ENCODE assay signal across 18 cellular contexts in the genomic region with DNA sequence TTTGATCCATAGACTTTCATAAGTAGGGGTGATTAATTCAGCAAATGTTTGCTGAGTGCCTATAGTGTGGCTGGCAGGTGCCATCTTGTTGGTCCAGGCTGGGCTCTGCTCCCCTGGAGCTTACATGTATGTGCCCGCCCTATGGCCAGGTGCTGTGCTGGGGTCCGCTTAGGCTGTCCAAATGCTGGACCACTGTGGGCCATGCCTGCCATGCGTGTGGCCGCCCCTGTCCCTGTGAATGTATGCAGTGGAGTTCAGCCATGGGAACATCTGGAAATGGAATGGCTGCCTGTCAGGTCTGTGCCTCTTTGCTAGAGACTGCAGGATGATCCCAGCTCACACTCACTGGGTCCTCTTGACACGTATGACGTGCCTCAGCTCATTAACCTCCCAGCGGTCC.
"Had no signal": no experiment of that assay in that cellular context is flagged by ENCODE, and none has a peak within 500 bp of the region (broad histone marks: within the 10 kb centered on the region; RNA-seq: fewer than 3 reads in every experiment).

No MANE protein-coding gene starts in this region.

- ATAC-seq: gastroesophageal sphincter, left cardiac atrium, left ventricle myocardium superior, right cardiac atrium had no signal

- H3K4me1 ChIP-seq: esophagus squamous epithelium, gastroesophageal sphincter, tibial artery had no signal

- H3K27ac ChIP-seq: esophagus squamous epithelium, gastroesophageal sphincter, tibial artery had no signal

- H3K36me3 ChIP-seq: esophagus squamous epithelium, gastroesophageal sphincter, tibial artery had no signal

- H3K4me3 Mint-ChIP-seq: dendritic cell treated with granulocyte-macrophage colony-stimulating factor and Interleukin-4, amounts not matched to agents 40 ng/mL and 50 ng/mL, for 4 days; immature natural killer cell; naive B cell had no signal

- DNase-seq: cerebellar nuclear complex; esophagus squamous epithelium; foreskin fibroblast; glutamatergic neuron; immature natural killer cell; kidney; left cardiac atrium; left ventricle myocardium superior; mesenchymal stem cell; naive B cell; right cardiac atrium; small intestine; stimulated activated CD4-positive, alpha-beta T cell treated with anti-CD3 and anti-CD28 coated beads, Interleukin-2, amount 100 ng/mL, for 48 hours; stimulated activated naive CD4-positive, alpha-beta T cell treated with Interleukin-2 at 50 U/mL for 16 hours; tibial artery had no signal

- H3K4me3 ChIP-seq: esophagus squamous epithelium, gastroesophageal sphincter, lung, tibial artery had no signal

- H3K27me3 Mint-ChIP-seq: dendritic cell treated with granulocyte-macrophage colony-stimulating factor and Interleukin-4, amounts not matched to agents 40 ng/mL and 50 ng/mL, for 4 days had no signal

- H3K36me3 Mint-ChIP-seq: immature natural killer cell, naive B cell had no signal

- H3K4me1 Mint-ChIP-seq: immature natural killer cell, naive B cell had no signal

- H3K27ac Mint-ChIP-seq: dendritic cell treated with granulocyte-macrophage colony-stimulating factor and Interleukin-4, amounts not matched to agents 40 ng/mL and 50 ng/mL, for 4 days; immature natural killer cell; naive B cell had no signal
